19 cellular contexts compared by ENCODE assay signal in the genomic region with DNA sequence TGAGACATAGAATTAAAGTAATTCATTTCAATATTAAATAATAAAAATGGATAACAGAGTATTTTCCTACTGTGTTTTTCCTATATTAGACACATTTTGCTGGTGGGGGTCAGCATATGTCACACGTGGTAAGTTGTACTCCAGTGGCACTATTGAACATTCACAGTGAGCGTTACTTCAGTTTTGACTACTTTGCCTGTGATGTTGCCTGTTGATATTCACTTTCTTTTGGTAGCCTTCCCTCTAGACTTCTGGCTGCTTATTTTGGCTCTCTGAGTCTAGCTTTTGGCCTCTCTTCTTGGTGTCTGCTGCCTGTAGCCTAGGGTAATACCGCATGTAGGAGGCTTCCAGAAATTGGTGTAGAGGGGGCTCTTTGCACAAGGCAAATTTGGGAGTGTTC.
DNase-seq lines count a peak whose midpoint lies in the region; ATAC-seq, FAIRE-seq and TF ChIP-seq lines count a peak whose summit lies in the region.
"Had no signal": no experiment of that assay in that cellular context is flagged by ENCODE, and none has a peak within 500 bp of the region (broad histone marks: within the 10 kb centered on the region; RNA-seq: fewer than 3 reads in every experiment).

No MANE protein-coding gene starts in this region.

- RAD21 ChIA-PET in GM12878 (lab: Charles Lee; ENCODE audit: unreplicated experiment), result no interaction called here

- H3K36me3 ChIP-seq in GM12878 (ENCODE audit: control insufficient read depth in 2 of 2, insufficient read depth in 2 of 2, low read length in 1 of 2), result no peaks in the 10 kb centered on the region
- H3K36me3 ChIP-seq in gastrocnemius medialis, result no peaks in the 10 kb centered on the region
- H3K36me3 ChIP-seq: MG63, SJCRH30 had no signal

- no peaks in the 10 kb centered on the region for H3K9me3 Mint-ChIP-seq in mesothelial cell of epicardium
- H3K9me3 Mint-ChIP-seq: GM23338 had no signal

- no TSS peak for BruUV-seq in GM12878 (replicated peaks; lab: Mats Ljungman, UMichigan)

- H3K27ac Mint-ChIP-seq in mesothelial cell of epicardium, result no peak overlapping the region
- H3K27ac Mint-ChIP-seq: GM23338, T-helper 17 cell had no signal

- in situ Hi-C loops in GM12878 (cut with MboI), result no loop called here
- in situ Hi-C loops in gastrocnemius medialis (cut with MboI; ENCODE audit: low sequenced_read_pairs in 4 of 4), result no loop called here

- no peak for DNase-seq in GM12892 (ENCODE audit: insufficient read length)
- no peak for DNase-seq in GM12878 (ENCODE audit: low read depth, low spot score)
- no peak for DNase-seq in gastrocnemius medialis
- no peak for DNase-seq in mesothelial cell of epicardium (ENCODE audit: low spot score in 2 of 2, unreplicated experiment in 2 of 2)
- DNase-seq: HCEC 1CT, KG1, MG63, NCI-H1694, NCI-H2029 treated with DMSO at 0.1 percent for 48 hours, NCI-H510A, NCI-H69, PC-3, SJCRH30, T-helper 17 cell had no signal

- intact Hi-C loops in GM12878 (cut with micrococcal nuclease; ENCODE audit: unreplicated experiment), result no loop called here
- intact Hi-C loops in gastrocnemius medialis (cut with DNase I; ENCODE audit: low total_unique reads), result no loop called here

- no peak for TF ChIP-seq EP300 in GM12878 (IDR thresholded peaks at IDR 0.05; ENCODE audit: borderline replicate concordance in 1 of 2, control insufficient read depth in 1 of 2, low read depth in 2 of 2, low read length in 2 of 2)

- no peaks in the 10 kb centered on the region for H4K20me1 ChIP-seq in GM12878 (ENCODE audit: control insufficient read depth, insufficient read depth)

- SMC1A ChIA-PET in GM12878 (lab: Charles Lee; ENCODE audit: uncharacterized antibody, unreplicated experiment), result interaction anchor here (0.6 kb wide), 1 partner anchor 250 kb away, joined by 3 read pairs; no protein-coding TSS in a partner anchor

- peak overlapping the region; percentile 17 for H3K4me2 ChIP-seq in GM12878 (ENCODE audit: control insufficient read depth, insufficient read depth)
- H3K4me2 ChIP-seq: GM23338 had no signal

- H3K9me3 ChIP-seq in GM12878 (replicated peaks; ENCODE audit: control insufficient read depth, insufficient read depth, low read length) (no peaks in the 10 kb centered on the region; the same call in 2 of the 3 replicates), gastrocnemius medialis (no peaks in the 10 kb centered on the region)
- H3K9me3 ChIP-seq: MG63, SJCRH30 had no signal

- H3K27ac ChIP-seq in GM12878 (ENCODE audit: control insufficient read depth, insufficient read depth) (peak overlapping the region; percentile 67), gastrocnemius medialis (no peak overlapping the region)
- H3K27ac ChIP-seq: SJCRH30 had no signal

- CTCF ChIA-PET in GM12878 (lab: Yijun Ruan, JAX), result no interaction called here

- WGBS in GM12878 (ENCODE audit: insufficient coverage, insufficient replicate concordance, low lambda C conversion rate, missing lambda C conversion rate), result 83% methylated on average over 3 of the region's 3 CpGs

- no peak overlapping the region; the same call in 1 of the 2 replicates for H2AFZ ChIP-seq in GM12878 (ENCODE audit: control insufficient read depth, low read depth, low read length)
- H2AFZ ChIP-seq: GM23338 had no signal

- H3K4me1 Mint-ChIP-seq in mesothelial cell of epicardium, result no peaks in the 10 kb centered on the region
- H3K4me1 Mint-ChIP-seq: GM23338, T-helper 17 cell had no signal

- H3K4me3 ChIP-seq in GM12878, result no peak overlapping the region
- H3K4me3 ChIP-seq in gastrocnemius medialis, result no peak overlapping the region
- H3K4me3 ChIP-seq: GM23338, MG63, SJCRH30 had no signal

- peak; percentile 67 for FAIRE-seq in GM12892 (lab: Jason Lieb, UNC)
- no peak for FAIRE-seq in GM12878 (lab: Jason Lieb, UNC)

- TF ChIP-seq CTCF in GM12878 (IDR thresholded peaks at IDR 0.05 in 2 of 3, conservative IDR thresholded peaks at IDR 0.05 in 1 of 3; ENCODE audit: control insufficient read depth in 2 of 3, extremely low read depth in 1 of 3, insufficient read depth in 1 of 3, low read depth in 3 of 3, low read length in 3 of 3) (no peak), gastrocnemius medialis (IDR thresholded peaks at IDR 0.05 in 4 of 5, conservative IDR thresholded peaks at IDR 0.05 in 1 of 5) (no peak), mesothelial cell of epicardium (IDR thresholded peaks at IDR 0.05; ENCODE audit: unreplicated experiment) (no peak)

- H3K4me1 ChIP-seq in GM12878 (ENCODE audit: control insufficient read depth, insufficient read depth, low read length) (peaks cover 10% of the 10 kb centered on the region), gastrocnemius medialis (no peaks in the 10 kb centered on the region)
- H3K4me1 ChIP-seq: SJCRH30 had no signal

- no peak for TF ChIP-seq RAD21 in GM12878 (IDR thresholded peaks at IDR 0.05; ENCODE audit: insufficient read depth, low read depth, low read length)

- no peaks in the 10 kb centered on the region for H3K79me2 ChIP-seq in GM12878 (ENCODE audit: control insufficient read depth, insufficient read depth, low read length)

- POLR2A ChIA-PET in GM12878 (lab: Charles Lee), result no interaction called here

- TF ChIP-seq POLR2A in GM12892 (IDR thresholded peaks at IDR 0.05; ENCODE audit: low read depth, low read length) (no peak), GM12878 (IDR thresholded peaks at IDR 0.05; ENCODE audit: low read depth, low read length) (no peak), gastrocnemius medialis (IDR thresholded peaks at IDR 0.05) (no peak)

- no peaks in the 10 kb centered on the region for H3K27me3 Mint-ChIP-seq in mesothelial cell of epicardium (ENCODE audit: low read depth)

- H3K27me3 ChIP-seq in GM12878 (replicated peaks in 1 of 2; ENCODE audit: control insufficient read depth in 2 of 2, insufficient read depth in 2 of 2, low read length in 1 of 2) (no peaks in the 10 kb centered on the region), gastrocnemius medialis (no peaks in the 10 kb centered on the region)
- H3K27me3 ChIP-seq: MG63, SJCRH30 had no signal

- H3K4me3 Mint-ChIP-seq in mesothelial cell of epicardium, result no peak overlapping the region
- H3K4me3 Mint-ChIP-seq: GM23338, T-helper 17 cell had no signal

- ATAC-seq in GM19035 (IDR thresholded peaks at IDR 0.05; ENCODE audit: unreplicated experiment) (peak; percentile 8), HG02885 (IDR thresholded peaks at IDR 0.05; ENCODE audit: poor library complexity, unreplicated experiment) (peak; percentile 54), GM12878 (no peak), HG02678 (IDR thresholded peaks at IDR 0.05; ENCODE audit: unreplicated experiment) (no peak), gastrocnemius medialis (no peak)
- ATAC-seq: GM23338, PC-3, SK-N-SH treated with all-trans-retinoic acid at 6 μM for 48 hours, T-helper 17 cell had no signal

- no peak overlapping the region for H3K9ac ChIP-seq in GM12878 (ENCODE audit: control insufficient read depth, insufficient read depth, low read length)

- no peaks in the 10 kb centered on the region for H3K36me3 Mint-ChIP-seq in mesothelial cell of epicardium

TF ChIP-seq in GM12878, 131 proteins besides CTCF, POLR2A, EP300 and RAD21:
- TF ChIP-seq MEF2A (IDR thresholded peaks at IDR 0.05; ENCODE audit: insufficient read depth, low read depth, low read length) (no peak), SMAD5 (IDR thresholded peaks at IDR 0.05; ENCODE audit: low read depth) (no peak), IRF4 (IDR thresholded peaks at IDR 0.05; ENCODE audit: low read depth, low read length) (peak; percentile 41; the same call in 1 of the 2 replicates), CHD1 (IDR thresholded peaks at IDR 0.05; ENCODE audit: low read depth, low read length) (no peak), RUNX3 (IDR thresholded peaks at IDR 0.05; ENCODE audit: low read length) (0 out of 2 replicates have a peak, but pooled peaks have one; percentile 20)
- TF ChIP-seq, protein P1, sequence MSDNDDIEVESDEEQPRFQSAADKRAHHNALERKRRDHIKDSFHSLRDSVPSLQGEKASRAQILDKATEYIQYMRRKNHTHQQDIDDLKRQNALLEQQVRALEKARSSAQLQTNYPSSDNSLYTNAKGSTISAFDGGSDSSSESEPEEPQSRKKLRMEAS (IDR thresholded peaks at IDR 0.05; ENCODE audit: low read depth, low read length), result no peak

Comparison
In these comparisons a context has a peak if more than half of its experiments do, and no peak if none do; other contexts are left out.
1. ATAC-seq: peak in GM19035 (single experiment) and HG02885 (single experiment); none in GM12878 (single experiment), HG02678 (single experiment) and gastrocnemius medialis (0 of 2).